Comparison of ENCODE assay signal across 28 cellular contexts in genomic region chr5:31617867-31618266, GRCh38. TPM values are rescaled to one million over a fixed set of nuclear protein-coding genes. Genes with fewer than 3 reads are reported as not detected.
DNase-seq lines count a peak whose midpoint lies in the region; ATAC-seq and TF ChIP-seq lines count a peak whose summit lies in the region.
"Had no signal": no experiment of that assay in that cellular context is flagged by ENCODE, and none has a peak within 500 bp of the region (broad histone marks: within the 10 kb centered on the region; RNA-seq: fewer than 3 reads in every experiment).

No MANE protein-coding gene starts in this region.

- no peak overlapping the region for H3K4me2 ChIP-seq in DND-41 (ENCODE audit: insufficient read depth, low read length)
- H3K4me2 ChIP-seq: hepatocyte, KMS-11 had no signal

- peak; percentile 77 for ATAC-seq in DND-41 (ENCODE audit: insufficient read depth, low read depth)
- peak in 3 of 4 donors; percentile 6 to 35 (median 7) for ATAC-seq in heart left ventricle
- ATAC-seq in natural killer cell treated with Interleukin-12 subunit alpha and Interleukin-12 subunit beta and Interleukin-15 and Interleukin-18, amount 100 ng/mL, for 72 hours, result peak; percentile 33 to 59
- ATAC-seq in GM19395 (IDR thresholded peaks at IDR 0.05; ENCODE audit: unreplicated experiment), result no peak
- ATAC-seq in GM21576 (IDR thresholded peaks at IDR 0.05; ENCODE audit: unreplicated experiment), result no peak
- ATAC-seq: GM12878; stimulated activated naive B cell treated with anti-CD40 and anti-IgM and Interleukin-4, amounts not matched to agents 10 μg/mL and 1 μg/mL and 100 μg/mL, for 72 hours; T-cell had no signal

- H4K20me1 ChIP-seq in DND-41 (ENCODE audit: insufficient read depth, low read length), result no peaks in the 10 kb centered on the region

- H3K27ac Mint-ChIP-seq in natural killer cell treated with Interleukin-12 subunit alpha and Interleukin-12 subunit beta and Interleukin-15 and Interleukin-18, amount 100 ng/mL, for 72 hours, result no peak overlapping the region
- H3K27ac Mint-ChIP-seq: activated CD4-positive, alpha-beta T cell treated with anti-CD3 and anti-CD28 coated beads, Interleukin-2, amount 10 ng/mL, durations not matched to agents 24 days and 14 days; activated naive CD8-positive, alpha-beta T cell treated with anti-CD3 and anti-CD28 coated beads for 36 hours; stimulated activated naive B cell treated with anti-CD40 and anti-IgM and Interleukin-4, amounts not matched to agents 10 μg/mL and 1 μg/mL and 100 μg/mL, for 72 hours; T-cell had no signal

- no peak overlapping the region for H3K27ac ChIP-seq in DND-41 (ENCODE audit: low read length)
- peak overlapping the region in 7 of 12 donors; percentile 46 to 77 (median 64) for H3K27ac ChIP-seq in heart left ventricle
- H3K27ac ChIP-seq: coronary artery, hepatocyte, KMS-11, Peyer's patch, SJSA1, suprapubic skin, upper lobe of left lung, WERI-Rb-1 had no signal

- H3K9ac ChIP-seq in DND-41 (ENCODE audit: low read depth, low read length), result no peak overlapping the region
- H3K9ac ChIP-seq: KMS-11 had no signal

- WGBS in heart left ventricle, 4 donors, result 77 to 89% (median 86%) methylated on average over 5 of the region's 5 CpGs

- H3K4me3 ChIP-seq in DND-41 (ENCODE audit: low read depth in 1 of 2, low read length in 2 of 2), result no peak overlapping the region
- H3K4me3 ChIP-seq in heart left ventricle, result no peak overlapping the region
- H3K4me3 ChIP-seq: coronary artery, GM12878, hepatocyte, Peyer's patch, SJSA1, suprapubic skin, upper lobe of left lung had no signal

- H3K9me3 ChIP-seq in DND-41 (ENCODE audit: insufficient read depth, low read length, severe bottlenecking) (no peaks in the 10 kb centered on the region), heart left ventricle (peaks cover 0 to 6% (median 0%) of the 10 kb centered on the region in 12 donors)
- H3K9me3 ChIP-seq: Peyer's patch, SJSA1, suprapubic skin, upper lobe of left lung had no signal

- intact Hi-C loops in heart left ventricle (cut with DNase I), result no loop called here

- H3K27me3 ChIP-seq in DND-41 (ENCODE audit: insufficient read depth, low read length, poor library complexity) (no peaks in the 10 kb centered on the region), heart left ventricle (no peaks in the 10 kb centered on the region)
- H3K27me3 ChIP-seq: hepatocyte, Peyer's patch, SJSA1, upper lobe of left lung had no signal

- TF ChIP-seq CTCF in DND-41 (IDR thresholded peaks at IDR 0.05; ENCODE audit: borderline replicate concordance, extremely low read depth, low read length, poor library complexity, severe bottlenecking), result no peak
- TF ChIP-seq CTCF in heart left ventricle (IDR thresholded peaks at IDR 0.05), result no peak

- H3K36me3 ChIP-seq in DND-41 (ENCODE audit: insufficient read depth, low read length) (no peaks in the 10 kb centered on the region), heart left ventricle (no peaks in the 10 kb centered on the region)
- H3K36me3 ChIP-seq: Peyer's patch, SJSA1, suprapubic skin, upper lobe of left lung, WERI-Rb-1 had no signal

- DNase-seq in DND-41 (peak; percentile 18), MV-4-11 (lab: John Stamatoyannopoulos, UW) (peak; percentile 6), heart left ventricle (no peak), mesenteric fat pad (ENCODE audit: low spot score) (no peak)
- DNase-seq in natural killer cell treated with Interleukin-12 subunit alpha and Interleukin-12 subunit beta and Interleukin-15 and Interleukin-18, amount 100 ng/mL, for 72 hours (ENCODE audit: low spot score), result no peak
- DNase-seq: activated CD4-positive, alpha-beta T cell treated with anti-CD3 and anti-CD28 coated beads, Interleukin-2, amount 10 ng/mL, durations not matched to agents 24 days and 14 days; activated gamma-delta T cell; activated naive CD8-positive, alpha-beta T cell treated with anti-CD3 and anti-CD28 coated beads for 36 hours; activated T-cell treated with anti-CD3 and anti-CD28 coated beads, Interleukin-2, amount 50 U/mL, for 4 hours; aorta; DMS153; HCEC 1CT; MM.1S; NCI-H1930; NCI-H526 treated with DMSO at 0.1 percent for 48 hours; Peyer's patch; stimulated activated naive B cell treated with anti-CD40 and anti-IgM and Interleukin-4, amounts not matched to agents 10 μg/mL and 1 μg/mL and 100 μg/mL, for 72 hours; T-cell; upper lobe of left lung; WERI-Rb-1 had no signal

- no peaks in the 10 kb centered on the region for H3K9me3 Mint-ChIP-seq in natural killer cell treated with Interleukin-12 subunit alpha and Interleukin-12 subunit beta and Interleukin-15 and Interleukin-18, amount 100 ng/mL, for 72 hours
- H3K9me3 Mint-ChIP-seq: activated CD4-positive, alpha-beta T cell treated with anti-CD3 and anti-CD28 coated beads, Interleukin-2, amount 10 ng/mL, durations not matched to agents 24 days and 14 days; activated naive CD8-positive, alpha-beta T cell treated with anti-CD3 and anti-CD28 coated beads for 36 hours; activated T-cell treated with anti-CD3 and anti-CD28 coated beads, Interleukin-2, amount 50 U/mL, for 4 hours; T-cell had no signal

- H3K27me3 Mint-ChIP-seq in natural killer cell treated with Interleukin-12 subunit alpha and Interleukin-12 subunit beta and Interleukin-15 and Interleukin-18, amount 100 ng/mL, for 72 hours, result peaks cover 18 to 19% of the 10 kb centered on the region in 2 donors

- H3K79me2 ChIP-seq in DND-41 (ENCODE audit: insufficient read depth, low read length), result no peaks in the 10 kb centered on the region
- H3K79me2 ChIP-seq: hepatocyte had no signal

- no peaks in the 10 kb centered on the region for H3K4me1 ChIP-seq in DND-41 (ENCODE audit: insufficient read depth, low read length)
- peaks cover 0 to 33% (median 11%) of the 10 kb centered on the region in 12 donors for H3K4me1 ChIP-seq in heart left ventricle
- H3K4me1 ChIP-seq: Peyer's patch, SJSA1, suprapubic skin, upper lobe of left lung had no signal

- TF ChIP-seq POLR2A in heart left ventricle (IDR thresholded peaks at IDR 0.05), result no peak

- no peak overlapping the region for H3K4me3 Mint-ChIP-seq in natural killer cell treated with Interleukin-12 subunit alpha and Interleukin-12 subunit beta and Interleukin-15 and Interleukin-18, amount 100 ng/mL, for 72 hours
- H3K4me3 Mint-ChIP-seq: activated CD4-positive, alpha-beta T cell treated with anti-CD3 and anti-CD28 coated beads, Interleukin-2, amount 10 ng/mL, durations not matched to agents 24 days and 14 days; activated naive CD8-positive, alpha-beta T cell treated with anti-CD3 and anti-CD28 coated beads for 36 hours; activated T-cell treated with anti-CD3 and anti-CD28 coated beads, Interleukin-2, amount 50 U/mL, for 4 hours; stimulated activated naive B cell treated with anti-CD40 and anti-IgM and Interleukin-4, amounts not matched to agents 10 μg/mL and 1 μg/mL and 100 μg/mL, for 72 hours; T-cell had no signal

- H3K36me3 Mint-ChIP-seq in natural killer cell treated with Interleukin-12 subunit alpha and Interleukin-12 subunit beta and Interleukin-15 and Interleukin-18, amount 100 ng/mL, for 72 hours, result no peaks in the 10 kb centered on the region
- H3K36me3 Mint-ChIP-seq: activated naive CD8-positive, alpha-beta T cell treated with anti-CD3 and anti-CD28 coated beads for 36 hours; stimulated activated naive B cell treated with anti-CD40 and anti-IgM and Interleukin-4, amounts not matched to agents 10 μg/mL and 1 μg/mL and 100 μg/mL, for 72 hours; T-cell had no signal

- no peak overlapping the region for H2AFZ ChIP-seq in DND-41 (ENCODE audit: low read depth, low read length)
- H2AFZ ChIP-seq: hepatocyte had no signal

- H3K4me1 Mint-ChIP-seq in natural killer cell treated with Interleukin-12 subunit alpha and Interleukin-12 subunit beta and Interleukin-15 and Interleukin-18, amount 100 ng/mL, for 72 hours (ENCODE audit: low read depth in 2 of 2), result peaks cover 4 to 10% of the 10 kb centered on the region in 2 donors
- H3K4me1 Mint-ChIP-seq: activated CD4-positive, alpha-beta T cell treated with anti-CD3 and anti-CD28 coated beads, Interleukin-2, amount 10 ng/mL, durations not matched to agents 24 days and 14 days had no signal

RNA-seq across cellular contexts. Expression of gene PDZD2, which starts 21.1 kb away (rescaled TPM):
- total RNA-seq in heart left ventricle, result 100 to 1,000 TPM in 2 of 9 donors, 10 to 100 TPM in 7; 41.3 to 116 (median 82.9) TPM
- 10 to 100 TPM; 28.3 to 28.6 TPM for polyA plus RNA-seq in heart left ventricle
- not detected for total RNA-seq in natural killer cell treated with Interleukin-12 subunit alpha and Interleukin-12 subunit beta and Interleukin-15 and Interleukin-18, amount 100 ng/mL, for 72 hours
- total RNA-seq in mesenteric fat pad, result 58.5 TPM
- total RNA-seq: activated CD4-positive, alpha-beta T cell treated with anti-CD3 and anti-CD28 coated beads, Interleukin-2, amount 10 ng/mL, durations not matched to agents 24 days and 14 days had no signal

Comparison
In these comparisons a context has a peak if more than half of its experiments do, and no peak if none do; other contexts are left out.
1. ATAC-seq: peak in DND-41 (single experiment), heart left ventricle (3 of 4) and natural killer cell treated with Interleukin-12 subunit alpha and Interleukin-12 subunit beta and Interleukin-15 and Interleukin-18, amount 100 ng/mL, for 72 hours (2 of 2); none in GM19395 (single experiment) and GM21576 (single experiment).
2. DNase-seq: peak in DND-41 (single experiment) and MV-4-11 (single experiment); none in heart left ventricle (0 of 5), natural killer cell treated with Interleukin-12 subunit alpha and Interleukin-12 subunit beta and Interleukin-15 and Interleukin-18, amount 100 ng/mL, for 72 hours (single experiment) and mesenteric fat pad (single experiment).
3. RNA of gene PDZD2, which starts 21.1 kb away (total RNA-seq): 41.3 to 116 TPM in heart left ventricle and 58.5 TPM in mesenteric fat pad (single experiment); not detected in natural killer cell treated with Interleukin-12 subunit alpha and Interleukin-12 subunit beta and Interleukin-15 and Interleukin-18, amount 100 ng/mL, for 72 hours; every median in the first group is over 10 times any median in the second.